ENCODE assay signal across 17 cellular contexts in the genomic region with DNA sequence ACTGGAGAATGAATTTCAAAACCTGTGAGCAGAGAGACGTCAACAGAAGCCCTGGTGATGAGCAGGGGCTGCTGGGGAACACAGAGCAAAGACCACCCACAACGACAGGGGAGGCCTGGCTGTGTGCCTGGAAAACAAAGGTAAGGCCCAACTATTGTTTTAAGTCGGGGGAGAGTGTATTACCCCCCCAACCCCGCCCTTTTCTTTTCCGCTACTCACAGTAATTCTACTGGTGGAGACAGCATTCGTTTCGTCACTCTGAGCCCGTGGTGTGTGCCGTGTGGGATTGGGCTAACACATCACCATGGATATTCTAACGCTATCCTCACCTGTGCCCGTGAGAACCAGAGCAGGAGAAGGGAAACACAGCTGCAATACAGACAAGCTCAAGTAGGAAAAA.
"Had no signal": no experiment of that assay in that cellular context is flagged by ENCODE, and none has a peak within 500 bp of the region (broad histone marks: within the 10 kb centered on the region; RNA-seq: fewer than 3 reads in every experiment).

No MANE protein-coding gene starts in this region.

- DNase-seq: activated B cell treated with CpG ODN at 0.5 μM for 24 hours; activated CD4-positive, alpha-beta memory T cell treated with anti-CD3 and anti-CD28 coated beads, Interleukin-2, amount 10 ng/mL, durations not matched to agents 7 days and 5 days; activated CD4-positive, alpha-beta T cell treated with anti-CD3 and anti-CD28 coated beads for 4 hours; activated CD8-positive, alpha-beta memory T cell treated with anti-CD3 and anti-CD28 coated beads, Interleukin-2, amount 10 ng/mL, durations not matched to agents 7 days and 5 days; activated naive CD8-positive, alpha-beta T cell treated with anti-CD3 and anti-CD28 coated beads for 36 hours; amniotic stem cell; caudate nucleus; colonic mucosa; sigmoid colon; SK-N-SH; stimulated activated CD8-positive, alpha-beta memory T cell treated with anti-CD3 and anti-CD28 coated beads, Interleukin-4, amount 100 ng/mL, for 48 hours; stimulated activated naive CD4-positive, alpha-beta T cell; substantia nigra had no signal

- H3K9me3 Mint-ChIP-seq: activated B cell treated with CpG ODN at 0.5 μM for 24 hours; activated CD4-positive, alpha-beta memory T cell treated with anti-CD3 and anti-CD28 coated beads, Interleukin-2, amount 10 ng/mL, durations not matched to agents 7 days and 5 days; activated naive CD8-positive, alpha-beta T cell treated with anti-CD3 and anti-CD28 coated beads for 36 hours; T-helper 2 cell treated with Interferon-gamma antibody and Interleukin-4, amounts not matched to agents 5 μg/mL and 100 μg/mL, for 36 hours had no signal

- H3K36me3 ChIP-seq: colonic mucosa had no signal

- H3K9me3 ChIP-seq: colonic mucosa, gastroesophageal sphincter, sigmoid colon, SK-N-SH, tibial nerve had no signal

- H3K9ac ChIP-seq: SK-N-SH had no signal

- H3K27me3 ChIP-seq: colonic mucosa, gastroesophageal sphincter, sigmoid colon, tibial nerve had no signal

- H3K4me3 Mint-ChIP-seq: activated B cell treated with CpG ODN at 0.5 μM for 24 hours; activated CD4-positive, alpha-beta memory T cell treated with anti-CD3 and anti-CD28 coated beads, Interleukin-2, amount 10 ng/mL, durations not matched to agents 7 days and 5 days; activated CD8-positive, alpha-beta memory T cell treated with anti-CD3 and anti-CD28 coated beads, Interleukin-2, amount 10 ng/mL, durations not matched to agents 7 days and 5 days; activated naive CD8-positive, alpha-beta T cell treated with anti-CD3 and anti-CD28 coated beads for 36 hours; mesothelial cell of epicardium; T-helper 2 cell treated with Interferon-gamma antibody and Interleukin-4, amounts not matched to agents 5 μg/mL and 100 μg/mL, for 36 hours had no signal

- H3K27ac ChIP-seq: colonic mucosa had no signal

- H3K4me2 ChIP-seq: SK-N-SH had no signal

- H3K27me3 Mint-ChIP-seq: activated B cell treated with CpG ODN at 0.5 μM for 24 hours; activated CD4-positive, alpha-beta memory T cell treated with anti-CD3 and anti-CD28 coated beads, Interleukin-2, amount 10 ng/mL, durations not matched to agents 7 days and 5 days; activated CD8-positive, alpha-beta memory T cell treated with anti-CD3 and anti-CD28 coated beads, Interleukin-2, amount 10 ng/mL, durations not matched to agents 7 days and 5 days; activated naive CD8-positive, alpha-beta T cell treated with anti-CD3 and anti-CD28 coated beads for 36 hours had no signal

- H3K4me1 Mint-ChIP-seq: activated B cell treated with CpG ODN at 0.5 μM for 24 hours; activated naive CD8-positive, alpha-beta T cell treated with anti-CD3 and anti-CD28 coated beads for 36 hours had no signal

- H3K4me3 ChIP-seq: colonic mucosa, gastroesophageal sphincter, sigmoid colon, tibial nerve had no signal

- H3K27ac Mint-ChIP-seq: activated B cell treated with CpG ODN at 0.5 μM for 24 hours; activated CD4-positive, alpha-beta memory T cell treated with anti-CD3 and anti-CD28 coated beads, Interleukin-2, amount 10 ng/mL, durations not matched to agents 7 days and 5 days; activated CD8-positive, alpha-beta memory T cell treated with anti-CD3 and anti-CD28 coated beads, Interleukin-2, amount 10 ng/mL, durations not matched to agents 7 days and 5 days; activated naive CD8-positive, alpha-beta T cell treated with anti-CD3 and anti-CD28 coated beads for 36 hours; mesothelial cell of epicardium; T-helper 2 cell treated with Interferon-gamma antibody and Interleukin-4, amounts not matched to agents 5 μg/mL and 100 μg/mL, for 36 hours had no signal

- H3K4me1 ChIP-seq: colonic mucosa, gastroesophageal sphincter, tibial nerve had no signal
